ENCODE assay signal across 10 cellular contexts in genomic region chr11:77067776-77068460, GRCh38. TPM values are rescaled to one million over a fixed set of nuclear protein-coding genes. Genes with fewer than 3 reads are reported as not detected.
A peak's percentile ranks its signal among the peaks of the same experiment; 100 is the strongest.
DNase-seq lines count a peak whose midpoint lies in the region; ATAC-seq and TF ChIP-seq lines count a peak whose summit lies in the region.
"Had no signal": no experiment of that assay in that cellular context is flagged by ENCODE, and none has a peak within 500 bp of the region (broad histone marks: within the 10 kb centered on the region; RNA-seq: fewer than 3 reads in every experiment).

No MANE protein-coding gene starts in this region.

- no peak overlapping the region for H3K27ac ChIP-seq in CD8-positive, alpha-beta memory T cell (ENCODE audit: low read depth, low read length)
- H3K27ac ChIP-seq in Panc1 (ENCODE audit: low read length) (no peak overlapping the region), esophagus squamous epithelium (no peak overlapping the region), osteoblast (ENCODE audit: low read depth, low read length) (no peak overlapping the region)

- intact Hi-C loops in Panc1 (cut with micrococcal nuclease; ENCODE audit: unreplicated experiment) (no loop called here), esophagus squamous epithelium (cut with DNase I) (no loop called here)

- peak overlapping the region in 5 of 8 donors; percentile 42 to 66 (median 56) for H3K27ac Mint-ChIP-seq in CD8-positive, alpha-beta memory T cell

- H3K27me3 Mint-ChIP-seq in CD8-positive, alpha-beta memory T cell, result peaks cover 0 to 1% of the 10 kb centered on the region in 2 donors

- WGBS in esophagus squamous epithelium, 2 donors, result 77 to 84% methylated on average over 5 to 8 of the region's 12 CpGs

- peak overlapping the region; percentile 74 for H3K4me3 ChIP-seq in CD8-positive, alpha-beta memory T cell (ENCODE audit: low read length)
- H3K4me3 ChIP-seq in Panc1 (ENCODE audit: low read depth in 2 of 2, low read length in 2 of 2) (peak overlapping the region; percentile 74 to 79), esophagus squamous epithelium (peak overlapping the region; percentile 61 to 84 (median 77)), osteoblast (ENCODE audit: insufficient read depth, low read length) (peak overlapping the region; percentile 82)

- DNase-seq in CD8-positive, alpha-beta memory T cell, result no peak
- DNase-seq in Panc1 (ENCODE audit: low read depth, low spot score) (no peak), esophagus squamous epithelium (lab: John Stamatoyannopoulos, UW) (no peak), osteoblast (ENCODE audit: insufficient read length, low spot score, missing footprints) (no peak), pons (ENCODE audit: low spot score) (no peak)
- DNase-seq in stimulated activated CD4-positive, alpha-beta T cell treated with anti-CD3 and anti-CD28 coated beads, Interleukin-4, amount 100 ng/mL, for 4 hours, result no peak

- BruUV-seq in Panc1 (replicated peaks; lab: Mats Ljungman, UMichigan), result TSS peak; percentile 85

- CTCF ChIA-PET in CD8-positive, alpha-beta memory T cell (lab: Charles Lee), result interaction anchor here (1.5 kb wide), 1 partner anchor 20 kb away, joined by 5 read pairs; no protein-coding TSS in a partner anchor
- CTCF ChIA-PET in Panc1 (lab: Charles Lee), result no interaction called here

- peaks cover 19 to 32% (median 23%) of the 10 kb centered on the region in 3 donors for H3K4me1 Mint-ChIP-seq in CD8-positive, alpha-beta memory T cell

- no peaks in the 10 kb centered on the region for H3K9me3 ChIP-seq in CD8-positive, alpha-beta memory T cell (ENCODE audit: low read length)
- no peaks in the 10 kb centered on the region for H3K9me3 ChIP-seq in Panc1 (ENCODE audit: control insufficient read depth, insufficient read depth, low read depth, low read length)
- no peaks in the 10 kb centered on the region for H3K9me3 ChIP-seq in esophagus squamous epithelium
- no peaks in the 10 kb centered on the region for H3K9me3 ChIP-seq in osteoblast (ENCODE audit: low read depth, low read length)

- in situ Hi-C loops in Panc1 (cut with HindIII; ENCODE audit: low pct_unique_long_range_greater_than_20kb, low sequenced_read_pairs), result loop anchor here (10.0 kb wide), 1 partner anchor 77 kb away; no protein-coding TSS in a partner anchor

- no peak for ATAC-seq in Panc1
- no peak for ATAC-seq in HG03460 (IDR thresholded peaks at IDR 0.05; ENCODE audit: unreplicated experiment)
- no peak for ATAC-seq in GM21737 (IDR thresholded peaks at IDR 0.05; ENCODE audit: unreplicated experiment)

- H4K20me1 ChIP-seq in osteoblast (ENCODE audit: insufficient read depth, low read length), result peaks cover 9% of the 10 kb centered on the region

- H3K79me2 ChIP-seq in osteoblast (ENCODE audit: insufficient read depth, low read length), result peaks cover 49% of the 10 kb centered on the region

- POLR2A ChIA-PET in CD8-positive, alpha-beta memory T cell (lab: Charles Lee), result no interaction called here
- POLR2A ChIA-PET in Panc1 (lab: Charles Lee), result no interaction called here

- peaks cover 17% of the 10 kb centered on the region for H3K4me1 ChIP-seq in CD8-positive, alpha-beta memory T cell (ENCODE audit: insufficient read depth, low read length)
- H3K4me1 ChIP-seq in Panc1 (ENCODE audit: control insufficient read depth, insufficient read depth, low read length) (peaks cover 9% of the 10 kb centered on the region), esophagus squamous epithelium (peaks cover 15 to 59% (median 27%) of the 10 kb centered on the region in 3 donors), osteoblast (ENCODE audit: insufficient read depth, low read length) (peaks cover 27% of the 10 kb centered on the region)

- no peak overlapping the region for H2AFZ ChIP-seq in osteoblast (ENCODE audit: low read length)

- no peaks in the 10 kb centered on the region for H3K9me3 Mint-ChIP-seq in CD8-positive, alpha-beta memory T cell

- TF ChIP-seq POLR2A in esophagus squamous epithelium (IDR thresholded peaks at IDR 0.05), result no peak

- no peaks in the 10 kb centered on the region for H3K36me3 Mint-ChIP-seq in CD8-positive, alpha-beta memory T cell

- H3K4me3 Mint-ChIP-seq in CD8-positive, alpha-beta memory T cell, result peak overlapping the region; percentile 74 to 90 (median 79)

- H3K4me2 ChIP-seq in osteoblast (ENCODE audit: insufficient read depth, low read length), result peak overlapping the region; percentile 91

- TF ChIP-seq CTCF in Panc1 (IDR thresholded peaks at IDR 0.05), result no peak
- no peak for TF ChIP-seq CTCF in esophagus squamous epithelium (IDR thresholded peaks at IDR 0.05)
- TF ChIP-seq CTCF in osteoblast (IDR thresholded peaks at IDR 0.05; ENCODE audit: extremely low read depth, low read depth, low read length), result no peak

- no peaks in the 10 kb centered on the region for H3K27me3 ChIP-seq in CD8-positive, alpha-beta memory T cell (ENCODE audit: insufficient read depth, low read length, poor library complexity, severe bottlenecking)
- H3K27me3 ChIP-seq in Panc1 (ENCODE audit: control insufficient read depth, insufficient read depth, low read length) (no peaks in the 10 kb centered on the region), esophagus squamous epithelium (no peaks in the 10 kb centered on the region), osteoblast (ENCODE audit: insufficient read depth, low read length) (no peaks in the 10 kb centered on the region)

- no peaks in the 10 kb centered on the region for H3K36me3 ChIP-seq in CD8-positive, alpha-beta memory T cell (ENCODE audit: insufficient read depth, low read length)
- H3K36me3 ChIP-seq in Panc1 (ENCODE audit: control insufficient read depth, insufficient read depth, low read length) (no peaks in the 10 kb centered on the region), esophagus squamous epithelium (no peaks in the 10 kb centered on the region), osteoblast (ENCODE audit: insufficient read depth, low read length) (no peaks in the 10 kb centered on the region)

RNA-seq across cellular contexts. Expression of gene CAPN5, which starts 1.1 kb away (rescaled TPM):
- total RNA-seq in CD8-positive, alpha-beta memory T cell, result 1 to 10 TPM in 1 of 2 experiments, under 1 TPM in 1; 0.78 to 1.1 TPM
- polyA plus RNA-seq in CD8-positive, alpha-beta memory T cell, result 3.4 TPM
- 17.3 TPM for total RNA-seq in Panc1 (2021; ENCODE audit: unreplicated experiment)
- polyA plus RNA-seq in Panc1 (2012; ENCODE audit: insufficient read length), result 24.6 TPM
- 10 to 100 TPM in 3 of 4 donors, 1 to 10 TPM in 1; 9.3 to 63.2 (median 13.5) TPM for total RNA-seq in esophagus squamous epithelium
- total RNA-seq in osteoblast, result 6.5 and 8.5 TPM in 2 replicates

RNA-seq across cellular contexts. Expression of gene B3GNT6, which starts 33.7 kb away (rescaled TPM):
- not detected for total RNA-seq in CD8-positive, alpha-beta memory T cell
- polyA plus RNA-seq in CD8-positive, alpha-beta memory T cell, result not detected
- total RNA-seq in Panc1 (2021; ENCODE audit: unreplicated experiment) (1.2 TPM), esophagus squamous epithelium (1 to 10 TPM; 1.7 to 9.3 (median 7.6) TPM), osteoblast (not detected in 2 replicates)
- 0.48 TPM for polyA plus RNA-seq in Panc1 (2012; ENCODE audit: insufficient read length)
- total RNA-seq: lung microvascular endothelial cell had no signal

RNA-seq across cellular contexts. Expression of gene OMP, which starts 34.7 kb away (rescaled TPM):
- total RNA-seq in CD8-positive, alpha-beta memory T cell, result not detected
- polyA plus RNA-seq in CD8-positive, alpha-beta memory T cell, result not detected
- total RNA-seq in Panc1 (2021; ENCODE audit: unreplicated experiment), result 1.5 TPM
- polyA plus RNA-seq in Panc1 (2012; ENCODE audit: insufficient read length), result 0.93 TPM
- total RNA-seq in esophagus squamous epithelium, result 1 to 10 TPM in 1 of 4 donors, not detected in 3; 1.1 TPM
- total RNA-seq in osteoblast, result 0.88 TPM in 1 of 2 replicates, not detected in the other
- total RNA-seq: lung microvascular endothelial cell, subcutaneous adipose tissue had no signal
